ENCODE assay signal across 8 cellular contexts in genomic region chr2:25879133-25879730, GRCh38. TPM values are rescaled to one million over a fixed set of nuclear protein-coding genes. Genes with fewer than 3 reads are reported as not detected.
DNase-seq lines count a peak whose midpoint lies in the region; ATAC-seq and TF ChIP-seq lines count a peak whose summit lies in the region.

No MANE protein-coding gene starts in this region.

- no peak for TF ChIP-seq CTCF in foreskin keratinocyte (conservative IDR thresholded peaks at IDR 0.05)

- H3K9me3 Mint-ChIP-seq in activated CD4-positive, alpha-beta T cell treated with anti-CD3 and anti-CD28 coated beads, Interleukin-2, amount 10 ng/mL, durations not matched to agents 7 days and 5 days, result no peaks in the 10 kb centered on the region
- H3K9me3 Mint-ChIP-seq in T-cell, result no peaks in the 10 kb centered on the region
- H3K9me3 Mint-ChIP-seq in stimulated activated effector memory CD8-positive, alpha-beta T cell treated with anti-CD3 and anti-CD28 coated beads, Interleukin-12 subunit alpha, Interleukin-12 subunit beta, amount 100 ng/mL, for 72 hours, result no peaks in the 10 kb centered on the region

- peaks cover 17% of the 10 kb centered on the region for H3K4me1 ChIP-seq in foreskin keratinocyte

- H3K27me3 Mint-ChIP-seq in activated CD4-positive, alpha-beta T cell treated with anti-CD3 and anti-CD28 coated beads, Interleukin-2, amount 10 ng/mL, durations not matched to agents 7 days and 5 days, result no peaks in the 10 kb centered on the region
- H3K27me3 Mint-ChIP-seq in T-cell, result peaks cover 0 to 1% of the 10 kb centered on the region in 2 donors

- CTCF ChIA-PET in activated CD4-positive, alpha-beta T cell treated with anti-CD3 and anti-CD28 coated beads, Interleukin-2, amount 10 ng/mL, durations not matched to agents 7 days and 5 days (lab: Charles Lee), result interaction anchor here (0.6 to 1.4 kb wide), 9 partner anchors 11 to 609 kb away, joined by 3 to 4 read pairs (median 3); partner anchors contain the start of gene HADHA
- CTCF ChIA-PET in T-cell (lab: Charles Lee), result interaction anchor here (0.6 to 1.8 kb wide), 8 partner anchors 25 to 602 kb away, joined by 3 to 25 read pairs (median 4); partner anchors contain the start of genes DTNB (in 1 of the 2) and SELENOI (in 1 of the 2)

- H3K27ac Mint-ChIP-seq in activated CD4-positive, alpha-beta T cell treated with anti-CD3 and anti-CD28 coated beads, Interleukin-2, amount 10 ng/mL, durations not matched to agents 7 days and 5 days, result peak overlapping the region; percentile 95
- peak overlapping the region; percentile 97 to 100 for H3K27ac Mint-ChIP-seq in T-cell
- peak overlapping the region; percentile 94 for H3K27ac Mint-ChIP-seq in stimulated activated effector memory CD8-positive, alpha-beta T cell treated with anti-CD3 and anti-CD28 coated beads, Interleukin-12 subunit alpha, Interleukin-12 subunit beta, amount 100 ng/mL, for 72 hours

- peaks cover 11% of the 10 kb centered on the region for H3K36me3 Mint-ChIP-seq in activated CD4-positive, alpha-beta T cell treated with anti-CD3 and anti-CD28 coated beads, Interleukin-2, amount 10 ng/mL, durations not matched to agents 7 days and 5 days (ENCODE audit: low read depth)
- H3K36me3 Mint-ChIP-seq in T-cell, result peaks cover 10% of the 10 kb centered on the region
- H3K36me3 Mint-ChIP-seq in stimulated activated effector memory CD8-positive, alpha-beta T cell treated with anti-CD3 and anti-CD28 coated beads, Interleukin-12 subunit alpha, Interleukin-12 subunit beta, amount 100 ng/mL, for 72 hours, result peaks cover 29% of the 10 kb centered on the region

- ATAC-seq in T-cell (replicated peaks in 1 of 4) (no peak), foreskin keratinocyte (peak; percentile 46)
- no peak for ATAC-seq in stimulated activated effector memory CD8-positive, alpha-beta T cell treated with anti-CD3 and anti-CD28 coated beads, Interleukin-12 subunit alpha, Interleukin-12 subunit beta, amount 100 ng/mL, for 72 hours

- no peaks in the 10 kb centered on the region for H3K27me3 ChIP-seq in foreskin keratinocyte

- POLR2A ChIA-PET in activated CD4-positive, alpha-beta T cell treated with anti-CD3 and anti-CD28 coated beads, Interleukin-2, amount 10 ng/mL, durations not matched to agents 7 days and 5 days (lab: Charles Lee), result interaction anchor here (0.6 to 1.1 kb wide), 4 partner anchors 14 to 1567 kb away, joined by 3 to 5 read pairs (median 4); no protein-coding TSS in a partner anchor
- POLR2A ChIA-PET in T-cell (lab: Charles Lee), result interaction anchor here (0.5 to 1.3 kb wide), 4 partner anchors 55 to 155 kb away, joined by 3 to 5 read pairs (median 3); partner anchors contain the start of gene RAB10 (in 2 of the 2)

- peak overlapping the region; percentile 97 for H3K4me3 Mint-ChIP-seq in activated CD4-positive, alpha-beta T cell treated with anti-CD3 and anti-CD28 coated beads, Interleukin-2, amount 10 ng/mL, durations not matched to agents 7 days and 5 days
- H3K4me3 Mint-ChIP-seq in T-cell, result peak overlapping the region; percentile 97 to 99 (median 98)
- peak overlapping the region; percentile 96 for H3K4me3 Mint-ChIP-seq in stimulated activated effector memory CD8-positive, alpha-beta T cell treated with anti-CD3 and anti-CD28 coated beads, Interleukin-12 subunit alpha, Interleukin-12 subunit beta, amount 100 ng/mL, for 72 hours

- H3K4me1 Mint-ChIP-seq in activated CD4-positive, alpha-beta T cell treated with anti-CD3 and anti-CD28 coated beads, Interleukin-2, amount 10 ng/mL, durations not matched to agents 7 days and 5 days, result peaks cover 35% of the 10 kb centered on the region
- peaks cover 33 to 36% (median 35%) of the 10 kb centered on the region in 3 donors for H3K4me1 Mint-ChIP-seq in T-cell
- peaks cover 49% of the 10 kb centered on the region for H3K4me1 Mint-ChIP-seq in stimulated activated effector memory CD8-positive, alpha-beta T cell treated with anti-CD3 and anti-CD28 coated beads, Interleukin-12 subunit alpha, Interleukin-12 subunit beta, amount 100 ng/mL, for 72 hours

- no peak for DNase-seq in activated CD4-positive, alpha-beta T cell treated with anti-CD3 and anti-CD28 coated beads, Interleukin-2, amount 10 ng/mL, durations not matched to agents 7 days and 5 days
- no peak for DNase-seq in activated CD4-positive, alpha-beta T cell treated with anti-CD3 and anti-CD28 coated beads, Interleukin-2, amount 50 U/mL, for 4 hours
- DNase-seq in T-cell (no peak), foreskin keratinocyte (peak; percentile 79 to 89), cortex of kidney (lab: John Stamatoyannopoulos, UW) (no peak), DMS153 (lab: John Stamatoyannopoulos, UW) (no peak), hippocampal formation (lab: John Stamatoyannopoulos, UW) (no peak)
- no peak for DNase-seq in stimulated activated effector memory CD8-positive, alpha-beta T cell treated with anti-CD3 and anti-CD28 coated beads, Interleukin-12 subunit alpha, Interleukin-12 subunit beta, amount 100 ng/mL, for 72 hours (ENCODE audit: low spot score in 2 of 2)

- no peak overlapping the region for H3K27ac ChIP-seq in foreskin keratinocyte

RNA-seq across cellular contexts. Expression of gene ASXL2, which starts 0.9 kb away (rescaled TPM):
- total RNA-seq in activated CD4-positive, alpha-beta T cell treated with anti-CD3 and anti-CD28 coated beads, Interleukin-2, amount 10 ng/mL, durations not matched to agents 7 days and 5 days, result 10 to 100 TPM; 39.3 to 44.4 TPM
- total RNA-seq in T-cell (10 to 100 TPM; 36.3 to 53.2 (median 48.3) TPM), foreskin keratinocyte (20.5 and 21.1 TPM in 2 replicates)
- polyA plus RNA-seq in foreskin keratinocyte, result 1.4 and 1.9 TPM in 2 replicates

Comparison
In these comparisons a context has a peak if more than half of its experiments do, and no peak if none do; other contexts are left out.
1. DNase-seq: peak in foreskin keratinocyte (2 of 2); none in activated CD4-positive, alpha-beta T cell treated with anti-CD3 and anti-CD28 coated beads, Interleukin-2, amount 10 ng/mL, durations not matched to agents 7 days and 5 days (single experiment), activated CD4-positive, alpha-beta T cell treated with anti-CD3 and anti-CD28 coated beads, Interleukin-2, amount 50 U/mL, for 4 hours (0 of 2), T-cell (0 of 34), stimulated activated effector memory CD8-positive, alpha-beta T cell treated with anti-CD3 and anti-CD28 coated beads, Interleukin-12 subunit alpha, Interleukin-12 subunit beta, amount 100 ng/mL, for 72 hours (0 of 2), cortex of kidney (single experiment), DMS153 (single experiment) and hippocampal formation (0 of 2).
2. Peak in every context shown above with its lines, with median percentiles within 50 percentile points of each other: H3K27ac Mint-ChIP-seq and H3K4me3 Mint-ChIP-seq.